1 cellular context compared by ENCODE assay signal in the genomic region with DNA sequence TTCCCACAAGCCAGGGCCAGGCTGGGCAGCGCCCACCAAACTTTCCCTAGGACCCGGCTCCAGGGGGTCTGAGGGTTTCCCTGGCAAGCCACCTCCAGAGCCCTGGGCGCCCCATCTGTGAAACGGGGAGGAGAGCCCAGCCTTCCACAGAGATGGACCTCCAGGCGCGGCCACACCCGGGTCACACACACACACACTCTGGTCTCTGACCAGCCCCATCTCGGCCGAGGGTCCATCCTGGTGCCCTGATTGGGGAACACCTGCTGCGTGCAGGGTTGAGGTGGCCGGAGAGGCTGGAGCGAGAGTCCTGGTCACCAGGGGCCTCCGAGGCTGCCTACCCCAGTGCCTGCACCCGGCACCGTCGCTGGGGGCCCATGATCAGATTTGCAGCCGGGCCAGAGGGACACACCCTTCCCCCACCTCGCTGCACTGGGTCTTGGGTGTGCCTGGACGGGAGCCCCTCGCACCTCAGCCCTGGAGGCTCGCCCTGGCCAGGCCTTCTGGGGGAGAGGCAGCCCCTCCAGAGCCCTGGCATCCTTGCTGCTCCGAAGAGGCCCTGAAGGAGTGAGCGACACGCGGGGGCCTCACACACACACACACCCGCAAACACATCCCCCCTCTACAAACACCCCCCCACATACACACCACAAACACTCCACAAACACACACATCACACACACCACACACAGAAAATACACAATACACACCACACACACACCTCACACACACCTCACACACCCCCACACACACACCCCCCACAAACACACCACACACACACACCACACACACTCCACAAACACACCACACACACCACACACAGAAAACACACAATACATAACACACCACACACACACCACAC.
TF ChIP-seq lines count a peak whose summit lies in the region.

No MANE protein-coding gene starts in this region.

TF ChIP-seq in K562, 482 proteins besides CTCF, POLR2A, EP300 and RAD21 (continued from another document and continues in another):
- TF ChIP-seq ATF1 (CRISPR knock-in tag; IDR thresholded peaks at IDR 0.05) (no peak), ATF1 (tag; IDR thresholded peaks at IDR 0.05) (no peak), FOXA1 (IDR thresholded peaks at IDR 0.05; ENCODE audit: borderline replicate concordance) (no peak), CC2D1A (IDR thresholded peaks at IDR 0.05) (peak; percentile 48; the same call in 1 of the 2 replicates), RERE (CRISPR knock-in tag; IDR thresholded peaks at IDR 0.05; ENCODE audit: borderline replicate concordance) (no peak), ARID3B (CRISPR knock-in tag; IDR thresholded peaks at IDR 0.05; ENCODE audit: borderline replicate concordance) (no peak), GTF2E2 (tag; IDR thresholded peaks at IDR 0.05) (no peak), KLF6 (CRISPR knock-in tag; IDR thresholded peaks at IDR 0.05; ENCODE audit: borderline replicate concordance) (no peak), RBM34 (IDR thresholded peaks at IDR 0.05; ENCODE audit: borderline replicate concordance, insufficient read depth, low read length) (no peak), DPF2 (IDR thresholded peaks at IDR 0.05) (peak; percentile 70; the same call in 1 of the 2 replicates), ARNT (IDR thresholded peaks at IDR 0.05) (peak in 1 of 2 experiments; percentile 75; a peak in 2 of 4 replicates), CUX1 (CRISPR knock-in tag; IDR thresholded peaks at IDR 0.05) (no peak), ZNF224 (CRISPR knock-in tag; IDR thresholded peaks at IDR 0.05) (no peak), MCM3 (IDR thresholded peaks at IDR 0.05) (0 out of 2 replicates have a peak, but pooled peaks have one; percentile 31), PHB2 (IDR thresholded peaks at IDR 0.05; ENCODE audit: low read depth) (no peak), MTA3 (IDR thresholded peaks at IDR 0.05; ENCODE audit: borderline replicate concordance) (0 out of 2 replicates have a peak, but pooled peaks have one; percentile 39), HNRNPLL (IDR thresholded peaks at IDR 0.05; ENCODE audit: low read depth, low read length, poor library complexity, severe bottlenecking) (no peak), POLR2AphosphoS2 (IDR thresholded peaks at IDR 0.05; ENCODE audit: low read length) (no peak), EWSR1 (IDR thresholded peaks at IDR 0.05; ENCODE audit: borderline replicate concordance, low read depth, partially characterized antibody) (no peak), ZNF644 (tag; IDR thresholded peaks at IDR 0.05; ENCODE audit: low read depth) (no peak), TFAP4 (CRISPR knock-in tag; IDR thresholded peaks at IDR 0.05; ENCODE audit: borderline replicate concordance) (peak; percentile 27; the same call in 1 of the 2 replicates), TFE3 (CRISPR knock-in tag; IDR thresholded peaks at IDR 0.05) (no peak), MTA2 (IDR thresholded peaks at IDR 0.05; ENCODE audit: low read depth) (0 out of 2 replicates have a peak, but pooled peaks have one; percentile 21), PREB (CRISPR knock-in tag; IDR thresholded peaks at IDR 0.05) (0 out of 2 replicates have a peak, but pooled peaks have one; percentile 69), SAFB (IDR thresholded peaks at IDR 0.05; ENCODE audit: borderline replicate concordance, low read depth, low read length) (peak; percentile 13; the same call in 1 of the 2 replicates), ZNF165 (CRISPR knock-in tag; IDR thresholded peaks at IDR 0.05; ENCODE audit: borderline replicate concordance) (no peak), HDAC1 (IDR thresholded peaks at IDR 0.05) (peak; percentile 23 to 69; a peak in 3 of 4 replicates), SMARCA4 (IDR thresholded peaks at IDR 0.05) (0 out of 2 replicates have a peak, but pooled peaks have one; percentile 26)
- TF ChIP-seq, protein P1, sequence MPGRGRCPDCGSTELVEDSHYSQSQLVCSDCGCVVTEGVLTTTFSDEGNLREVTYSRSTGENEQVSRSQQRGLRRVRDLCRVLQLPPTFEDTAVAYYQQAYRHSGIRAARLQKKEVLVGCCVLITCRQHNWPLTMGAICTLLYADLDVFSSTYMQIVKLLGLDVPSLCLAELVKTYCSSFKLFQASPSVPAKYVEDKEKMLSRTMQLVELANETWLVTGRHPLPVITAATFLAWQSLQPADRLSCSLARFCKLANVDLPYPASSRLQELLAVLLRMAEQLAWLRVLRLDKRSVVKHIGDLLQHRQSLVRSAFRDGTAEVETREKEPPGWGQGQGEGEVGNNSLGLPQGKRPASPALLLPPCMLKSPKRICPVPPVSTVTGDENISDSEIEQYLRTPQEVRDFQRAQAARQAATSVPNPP (IDR thresholded peaks at IDR 0.05; ENCODE audit: borderline replicate concordance, insufficient read depth, insufficient read length), result no peak
- TF ChIP-seq, protein P2, sequence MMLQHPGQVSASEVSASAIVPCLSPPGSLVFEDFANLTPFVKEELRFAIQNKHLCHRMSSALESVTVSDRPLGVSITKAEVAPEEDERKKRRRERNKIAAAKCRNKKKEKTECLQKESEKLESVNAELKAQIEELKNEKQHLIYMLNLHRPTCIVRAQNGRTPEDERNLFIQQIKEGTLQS (IDR thresholded peaks at IDR 0.05), result no peak
- TF ChIP-seq, protein P2 (CRISPR knock-in tag; conservative IDR thresholded peaks at IDR 0.05), result no peak
- TF ChIP-seq, protein P3, sequence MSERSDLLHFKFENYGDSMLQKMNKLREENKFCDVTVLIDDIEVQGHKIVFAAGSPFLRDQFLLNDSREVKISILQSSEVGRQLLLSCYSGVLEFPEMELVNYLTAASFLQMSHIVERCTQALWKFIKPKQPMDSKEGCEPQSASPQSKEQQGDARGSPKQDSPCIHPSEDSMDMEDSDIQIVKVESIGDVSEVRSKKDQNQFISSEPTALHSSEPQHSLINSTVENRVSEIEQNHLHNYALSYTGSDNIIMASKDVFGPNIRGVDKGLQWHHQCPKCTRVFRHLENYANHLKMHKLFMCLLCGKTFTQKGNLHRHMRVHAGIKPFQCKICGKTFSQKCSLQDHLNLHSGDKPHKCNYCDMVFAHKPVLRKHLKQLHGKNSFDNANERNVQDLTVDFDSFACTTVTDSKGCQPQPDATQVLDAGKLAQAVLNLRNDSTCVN (CRISPR knock-in tag; IDR thresholded peaks at IDR 0.05), result 0 out of 2 replicates have a peak, but pooled peaks have one; percentile 39
- TF ChIP-seq, protein P4, sequence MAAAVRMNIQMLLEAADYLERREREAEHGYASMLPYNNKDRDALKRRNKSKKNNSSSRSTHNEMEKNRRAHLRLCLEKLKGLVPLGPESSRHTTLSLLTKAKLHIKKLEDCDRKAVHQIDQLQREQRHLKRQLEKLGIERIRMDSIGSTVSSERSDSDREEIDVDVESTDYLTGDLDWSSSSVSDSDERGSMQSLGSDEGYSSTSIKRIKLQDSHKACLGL (CRISPR knock-in tag; IDR thresholded peaks at IDR 0.05; ENCODE audit: borderline replicate concordance, poor library complexity, severe bottlenecking), result no peak
